ENCODE assay signal across 18 cellular contexts in genomic region chr2:177852389-177852788, GRCh38.
DNase-seq lines count a peak whose midpoint lies in the region; ATAC-seq and TF ChIP-seq lines count a peak whose summit lies in the region.
"Had no signal": no experiment of that assay in that cellular context is flagged by ENCODE, and none has a peak within 500 bp of the region (broad histone marks: within the 10 kb centered on the region; RNA-seq: fewer than 3 reads in every experiment).

No MANE protein-coding gene starts in this region.

- H3K4me3 ChIP-seq in A673 (ENCODE audit: low read depth, low read length, poor library complexity, severe bottlenecking) (no peak overlapping the region), HUES48 (ENCODE audit: low read depth, low read length) (no peak overlapping the region), WERI-Rb-1 (ENCODE audit: low read depth, low read length) (no peak overlapping the region)
- H3K4me3 ChIP-seq: GM12878 had no signal

- ATAC-seq in HG02759 (IDR thresholded peaks at IDR 0.05; ENCODE audit: unreplicated experiment) (no peak), HG03469 (IDR thresholded peaks at IDR 0.05; ENCODE audit: unreplicated experiment) (no peak)
- ATAC-seq: GM12878, Panc1 had no signal

- H3K9me3 Mint-ChIP-seq in nephron progenitor cell (peaks cover 26% of the 10 kb centered on the region), glutamatergic neuron (ENCODE audit: unreplicated experiment) (peaks cover 2% of the 10 kb centered on the region)

- H3K27me3 ChIP-seq in A673 (replicated peaks; ENCODE audit: insufficient read depth, low read depth, low read length, poor library complexity) (no peaks in the 10 kb centered on the region), HUES48 (ENCODE audit: control insufficient read depth, insufficient read depth, low read length) (peaks cover 21% of the 10 kb centered on the region), WERI-Rb-1 (ENCODE audit: insufficient read depth, low read depth, severe bottlenecking) (no peaks in the 10 kb centered on the region)

- H3K27ac ChIP-seq in A673 (ENCODE audit: low read depth, low read length, poor library complexity, severe bottlenecking) = no peak overlapping the region
- peak overlapping the region; percentile 60 for H3K27ac ChIP-seq in HUES48 (ENCODE audit: low read depth, low read length)
- H3K27ac ChIP-seq in WERI-Rb-1 = no peak overlapping the region
- H3K27ac ChIP-seq: HL-60 had no signal

- H3K36me3 ChIP-seq in A673 (ENCODE audit: insufficient read depth, low read length, poor library complexity, severe bottlenecking) = no peaks in the 10 kb centered on the region
- no peaks in the 10 kb centered on the region for H3K36me3 ChIP-seq in HUES48 (ENCODE audit: control insufficient read depth, insufficient read depth, low read length)
- H3K36me3 ChIP-seq in WERI-Rb-1 = no peaks in the 10 kb centered on the region

- H3K4me1 Mint-ChIP-seq in nephron progenitor cell (peaks cover 57% of the 10 kb centered on the region), glutamatergic neuron (ENCODE audit: low read depth, unreplicated experiment) (peaks cover 1% of the 10 kb centered on the region)

- H3K9me3 ChIP-seq in A673 (ENCODE audit: low read depth, low read length, poor library complexity, severe bottlenecking) (no peaks in the 10 kb centered on the region), HUES48 (ENCODE audit: control insufficient read depth, insufficient read depth, low read length) (0 out of 2 replicates have a peak, but pooled peaks cover 4% of the 10 kb centered on the region), WERI-Rb-1 (ENCODE audit: severe bottlenecking) (no peaks in the 10 kb centered on the region)

- no peaks in the 10 kb centered on the region for H3K4me1 ChIP-seq in A673 (ENCODE audit: insufficient read depth, low read length, poor library complexity, severe bottlenecking)
- no peaks in the 10 kb centered on the region for H3K4me1 ChIP-seq in HUES48 (ENCODE audit: control insufficient read depth, insufficient read depth, low read length)

- CTCF ChIA-PET in A673 (lab: Charles Lee) = no interaction called here

- H3K27ac Mint-ChIP-seq in nephron progenitor cell (peak overlapping the region; percentile 68), glutamatergic neuron (ENCODE audit: unreplicated experiment) (no peak overlapping the region)

- no peak for TF ChIP-seq CTCF in A673 (conservative IDR thresholded peaks at IDR 0.05; ENCODE audit: low read depth, low read length)
- TF ChIP-seq CTCF in WERI-Rb-1 (IDR thresholded peaks at IDR 0.05; ENCODE audit: low read depth, low read length) = no peak
- no peak for TF ChIP-seq CTCF in nephron progenitor cell (IDR thresholded peaks at IDR 0.05)
- no peak for TF ChIP-seq CTCF in glutamatergic neuron (IDR thresholded peaks at IDR 0.05; ENCODE audit: partially characterized antibody, unreplicated experiment)

- intact Hi-C loops in A673 (cut with micrococcal nuclease; ENCODE audit: unreplicated experiment) = no loop called here

- no TSS peak for BruUV-seq in A673 (replicated peaks; lab: Mats Ljungman, UMichigan)

- H3K4me3 Mint-ChIP-seq in nephron progenitor cell = no peak overlapping the region
- no peak overlapping the region for H3K4me3 Mint-ChIP-seq in glutamatergic neuron (ENCODE audit: unreplicated experiment)

- POLR2A ChIA-PET in A673 (lab: Charles Lee; ENCODE audit: low non-redundant PET) = no interaction called here

- no peak overlapping the region for H3K9ac ChIP-seq in HUES48 (ENCODE audit: low read depth, low read length)

- DNase-seq in A673 (ENCODE audit: low spot score) = peak; percentile 22
- peak; percentile 9 for DNase-seq in WERI-Rb-1
- DNase-seq in nephron progenitor cell = no peak
- no peak for DNase-seq in mesenteric fat pad (ENCODE audit: low spot score)
- no peak for DNase-seq in glutamatergic neuron
- DNase-seq: C1 segment of cervical spinal cord, DND-41, GDM1, GOT3, NCI-H1105 treated with DMSO at 0.1 percent for 48 hours, NCI-H187, NCI-H446 had no signal

- peaks cover 13% of the 10 kb centered on the region for H3K36me3 Mint-ChIP-seq in nephron progenitor cell (ENCODE audit: low read depth)
- peaks cover 2% of the 10 kb centered on the region for H3K36me3 Mint-ChIP-seq in glutamatergic neuron (ENCODE audit: unreplicated experiment)

- H3K27me3 Mint-ChIP-seq in nephron progenitor cell (ENCODE audit: low read depth, poor library complexity) = no peaks in the 10 kb centered on the region
- H3K27me3 Mint-ChIP-seq in glutamatergic neuron (ENCODE audit: unreplicated experiment) = peaks cover 2% of the 10 kb centered on the region

Comparison
In these comparisons a context has a peak if more than half of its experiments do, and no peak if none do; other contexts are left out.
1. DNase-seq: peak in A673 (single experiment) and WERI-Rb-1 (single experiment); none in nephron progenitor cell (single experiment), mesenteric fat pad (single experiment) and glutamatergic neuron (single experiment).